In the genomic region with DNA sequence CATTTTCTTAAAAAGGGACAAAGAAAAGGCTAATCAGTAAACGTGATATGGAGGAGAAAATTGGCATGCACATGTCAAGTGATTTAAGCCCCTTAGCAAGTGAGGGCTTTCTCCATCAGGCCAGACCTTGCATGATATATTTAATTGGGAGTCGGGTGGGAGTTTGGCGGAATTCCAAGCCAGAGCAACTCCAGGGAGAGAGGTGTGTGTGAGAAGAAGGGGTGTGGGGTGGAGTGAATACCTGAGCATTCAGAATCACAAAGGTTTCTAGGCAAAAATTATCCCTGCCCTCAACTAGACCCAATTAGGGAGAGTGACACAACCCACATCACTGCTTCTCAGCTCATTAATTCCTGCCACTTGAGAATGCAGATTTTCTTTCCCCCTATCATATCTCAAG, we compare ENCODE assay signal across 36 cellular contexts.
"Had no signal": no experiment of that assay in that cellular context is flagged by ENCODE, and none has a peak within 500 bp of the region (broad histone marks: within the 10 kb centered on the region; RNA-seq: fewer than 3 reads in every experiment).

No MANE protein-coding gene starts in this region.

- H3K27ac Mint-ChIP-seq: activated B cell treated with CpG ODN at 0.5 μM for 24 hours; activated CD4-positive, alpha-beta memory T cell treated with anti-CD3 and anti-CD28 coated beads for 36 hours; activated CD4-positive, alpha-beta T cell treated with anti-CD3 and anti-CD28 coated beads, Interleukin-2, amount 10 ng/mL, durations not matched to agents 24 days and 14 days; activated CD8-positive, alpha-beta T cell treated with anti-CD3 and anti-CD28 coated beads for 36 hours; activated naive CD4-positive, alpha-beta T cell treated with anti-CD3 and anti-CD28 coated beads for 36 hours; activated naive CD4-positive, alpha-beta T cell treated with anti-CD3 and anti-CD28 coated beads, Interleukin-2, amount 50 U/mL, for 72 hours; activated naive CD8-positive, alpha-beta T cell treated with anti-CD3 and anti-CD28 coated beads for 36 hours; activated T-cell treated with anti-CD3 and anti-CD28 coated beads, Interleukin-2, amount 50 U/mL, for 72 hours; activated T-helper 1 cell treated with anti-CD3 and anti-CD28 coated beads, Interleukin-12 subunit alpha, Interleukin-12 subunit beta, Interleukin-2, Interleukin-4 antibody, amounts not matched to agents 30 ng/mL and 10 ng/mL and 1 ng/mL, durations not matched to agents 14 hours and 24 hours and 36 hours; activated T-helper 17 cell treated with anti-CD3 and anti-CD28 coated beads, Interleukin-2, amount 50 U/mL, for 72 hours; T-helper 1 cell treated with Interleukin-12 subunit alpha and Interleukin-12 subunit beta and Interleukin-4 antibody, amounts not matched to agents 30 μg/mL and 1 μg/mL, for 36 hours; T-helper 2 cell treated with Interferon-gamma antibody and Interleukin-4, amounts not matched to agents 5 μg/mL and 100 μg/mL, for 36 hours had no signal

- H3K4me3 ChIP-seq: adrenal gland, body of pancreas, breast epithelium had no signal

- H3K27me3 ChIP-seq: adrenal gland, body of pancreas, brain microvascular endothelial cell, breast epithelium had no signal

- H3K4me3 Mint-ChIP-seq: activated B cell treated with CpG ODN at 0.5 μM for 24 hours; activated CD4-positive, alpha-beta memory T cell treated with anti-CD3 and anti-CD28 coated beads for 36 hours; activated CD4-positive, alpha-beta T cell treated with anti-CD3 and anti-CD28 coated beads, Interleukin-2, amount 10 ng/mL, durations not matched to agents 24 days and 14 days; activated CD8-positive, alpha-beta T cell treated with anti-CD3 and anti-CD28 coated beads for 36 hours; activated naive CD4-positive, alpha-beta T cell treated with anti-CD3 and anti-CD28 coated beads for 36 hours; activated naive CD8-positive, alpha-beta T cell treated with anti-CD3 and anti-CD28 coated beads for 36 hours; activated T-cell treated with anti-CD3 and anti-CD28 coated beads, Interleukin-2, amount 50 U/mL, for 4 hours; activated T-cell treated with anti-CD3 and anti-CD28 coated beads, Interleukin-2, amount 50 U/mL, for 72 hours; activated T-helper 1 cell treated with anti-CD3 and anti-CD28 coated beads, Interleukin-12 subunit alpha, Interleukin-12 subunit beta, Interleukin-2, Interleukin-4 antibody, amounts not matched to agents 30 ng/mL and 10 ng/mL and 1 ng/mL, durations not matched to agents 14 hours and 24 hours and 36 hours; activated T-helper 17 cell treated with anti-CD3 and anti-CD28 coated beads, Interleukin-2, amount 50 U/mL, for 72 hours; T-helper 1 cell treated with Interleukin-12 subunit alpha and Interleukin-12 subunit beta and Interleukin-4 antibody, amounts not matched to agents 30 μg/mL and 1 μg/mL, for 36 hours; T-helper 2 cell treated with Interferon-gamma antibody and Interleukin-4, amounts not matched to agents 5 μg/mL and 100 μg/mL, for 36 hours had no signal

- H3K36me3 ChIP-seq: adrenal gland, brain microvascular endothelial cell, breast epithelium had no signal

- H3K27ac ChIP-seq: adrenal gland, body of pancreas, brain microvascular endothelial cell, breast epithelium, VCaP had no signal

- H3K4me1 Mint-ChIP-seq: activated B cell treated with CpG ODN at 0.5 μM for 24 hours; activated CD4-positive, alpha-beta T cell treated with anti-CD3 and anti-CD28 coated beads, Interleukin-2, amount 10 ng/mL, durations not matched to agents 24 days and 14 days; activated T-helper 17 cell treated with anti-CD3 and anti-CD28 coated beads, Interleukin-2, amount 50 U/mL, for 72 hours had no signal

- H3K9me3 ChIP-seq: adrenal gland, body of pancreas had no signal

- DNase-seq: activated B cell treated with CpG ODN at 0.5 μM for 24 hours; activated CD4-positive, alpha-beta memory T cell treated with anti-CD3 and anti-CD28 coated beads for 36 hours; activated CD4-positive, alpha-beta T cell treated with anti-CD3 and anti-CD28 coated beads for 4 hours; activated CD4-positive, alpha-beta T cell treated with anti-CD3 and anti-CD28 coated beads, Interleukin-2, amount 10 ng/mL, durations not matched to agents 24 days and 14 days; activated CD4-positive, alpha-beta T cell treated with anti-CD3 and anti-CD28 coated beads, Interleukin-2, amount 50 U/mL, for 1 hour; activated CD4-positive, alpha-beta T cell treated with anti-CD3 and anti-CD28 coated beads, Interleukin-2, amount 50 U/mL, for 4 hours; activated CD4-positive, CD25-positive, alpha-beta regulatory T cell treated with anti-CD3 and anti-CD28 coated beads, Interleukin-2, amount 50 U/mL, for 72 hours; activated CD8-positive, alpha-beta memory T cell treated with anti-CD3 and anti-CD28 coated beads, Interleukin-2, amount 50 U/mL, for 4 hours; activated CD8-positive, alpha-beta T cell treated with anti-CD3 and anti-CD28 coated beads for 36 hours; activated effector memory CD4-positive, alpha-beta T cell treated with anti-CD3 and anti-CD28 coated beads, Interleukin-2, amount 50 U/mL, for 16 hours; activated gamma-delta T cell treated with Interleukin-2 at 50 U/mL for 16 hours; activated naive CD4-positive, alpha-beta T cell; activated naive CD4-positive, alpha-beta T cell treated with anti-CD3 and anti-CD28 coated beads for 36 hours; activated naive CD4-positive, alpha-beta T cell treated with anti-CD3 and anti-CD28 coated beads, Interleukin-2, amount 50 U/mL, for 16 hours; activated naive CD8-positive, alpha-beta T cell treated with anti-CD3 and anti-CD28 coated beads for 36 hours; activated T-cell treated with anti-CD3 and anti-CD28 coated beads for 4 hours; activated T-cell treated with anti-CD3 and anti-CD28 coated beads, Interleukin-2, amount 50 U/mL, for 1 hour; activated T-cell treated with anti-CD3 and anti-CD28 coated beads, Interleukin-2, amount 50 U/mL, for 4 hours; activated T-cell treated with anti-CD3 and anti-CD28 coated beads, Interleukin-2, amount 50 U/mL, for 72 hours; adrenal gland; amniotic stem cell; aorta; body of pancreas; brain microvascular endothelial cell; central memory CD4-positive, alpha-beta T cell; cerebellar nuclear complex; T-helper 1 cell; T-helper 2 cell; T-helper 9 cell had no signal

- H3K9me3 Mint-ChIP-seq: activated CD4-positive, alpha-beta memory T cell treated with anti-CD3 and anti-CD28 coated beads for 36 hours; activated CD4-positive, alpha-beta T cell treated with anti-CD3 and anti-CD28 coated beads, Interleukin-2, amount 10 ng/mL, durations not matched to agents 24 days and 14 days; activated CD8-positive, alpha-beta T cell treated with anti-CD3 and anti-CD28 coated beads for 36 hours; activated naive CD4-positive, alpha-beta T cell treated with anti-CD3 and anti-CD28 coated beads for 36 hours; activated naive CD4-positive, alpha-beta T cell treated with anti-CD3 and anti-CD28 coated beads, Interleukin-2, amount 50 U/mL, for 72 hours; activated naive CD8-positive, alpha-beta T cell treated with anti-CD3 and anti-CD28 coated beads for 36 hours; activated T-cell treated with anti-CD3 and anti-CD28 coated beads, Interleukin-2, amount 50 U/mL, for 4 hours; activated T-helper 1 cell treated with anti-CD3 and anti-CD28 coated beads, Interleukin-12 subunit alpha, Interleukin-12 subunit beta, Interleukin-2, Interleukin-4 antibody, amounts not matched to agents 30 ng/mL and 10 ng/mL and 1 ng/mL, durations not matched to agents 14 hours and 24 hours and 36 hours; activated T-helper 17 cell treated with anti-CD3 and anti-CD28 coated beads, Interleukin-2, amount 50 U/mL, for 72 hours; T-helper 1 cell treated with Interleukin-12 subunit alpha and Interleukin-12 subunit beta and Interleukin-4 antibody, amounts not matched to agents 30 μg/mL and 1 μg/mL, for 36 hours; T-helper 2 cell treated with Interferon-gamma antibody and Interleukin-4, amounts not matched to agents 5 μg/mL and 100 μg/mL, for 36 hours had no signal

- H3K4me1 ChIP-seq: adrenal gland, body of pancreas, breast epithelium had no signal

- H3K36me3 Mint-ChIP-seq: activated CD4-positive, alpha-beta memory T cell treated with anti-CD3 and anti-CD28 coated beads for 36 hours; activated naive CD4-positive, alpha-beta T cell treated with anti-CD3 and anti-CD28 coated beads, Interleukin-2, amount 50 U/mL, for 72 hours; activated naive CD8-positive, alpha-beta T cell treated with anti-CD3 and anti-CD28 coated beads for 36 hours had no signal

- ATAC-seq: activated CD8-positive, alpha-beta T cell treated with anti-CD3 and anti-CD28 coated beads for 36 hours; activated naive CD4-positive, alpha-beta T cell treated with anti-CD3 and anti-CD28 coated beads, Interleukin-2, amount 50 U/mL, for 72 hours; activated T-cell treated with anti-CD3 and anti-CD28 coated beads, Interleukin-2, amount 50 U/mL, for 4 hours; activated T-cell treated with anti-CD3 and anti-CD28 coated beads, Interleukin-2, amount 50 U/mL, for 72 hours; activated T-helper 17 cell treated with anti-CD3 and anti-CD28 coated beads, Interleukin-2, amount 50 U/mL, for 72 hours; body of pancreas had no signal
